ENCODE assay signal across 8 cellular contexts in genomic region chr19:5903502-5904301, GRCh38. TPM values are rescaled to one million over a fixed set of nuclear protein-coding genes. Genes with fewer than 3 reads are reported as not detected.
DNase-seq lines count a peak whose midpoint lies in the region; ATAC-seq and TF ChIP-seq lines count a peak whose summit lies in the region.

NDUFA11 (minus strand) TSS chr19:5903790; CDS start chr19:5903708, 82 bp downstream.

- H3K4me1 ChIP-seq in CD8-positive, alpha-beta T cell (ENCODE audit: insufficient read depth, low read length), result peaks cover 22% of the 10 kb centered on the region
- H3K4me1 ChIP-seq in effector memory CD4-positive, alpha-beta T cell (ENCODE audit: control insufficient read depth, insufficient read depth, low read length, poor library complexity, severe bottlenecking), result peaks cover 13% of the 10 kb centered on the region
- H3K4me1 ChIP-seq in mesenchymal stem cell (ENCODE audit: control insufficient read depth, insufficient read depth, low read depth, low read length), result peaks cover 24% of the 10 kb centered on the region

- H3K9ac ChIP-seq in mesenchymal stem cell (ENCODE audit: low read length), result peak within 1 kb of the TSS; percentile 100

- H3K4me3 Mint-ChIP-seq in CD8-positive, alpha-beta T cell, result peak within 1 kb of the TSS; percentile 90

- intact Hi-C loops in CD8-positive, alpha-beta T cell (cut with DNase I, micrococcal nuclease), result loop anchor here (1.0 to 5.0 kb wide), 9 partner anchors 59 to 559 kb away; partner anchors contain the start of genes RANBP3 (in 2 of the 2), RFX2 (in 2 of the 2), CATSPERD (in 1 of the 2) and CRB3 (in 1 of the 2)

- H3K27me3 Mint-ChIP-seq in CD8-positive, alpha-beta T cell (ENCODE audit: low read depth), result no peaks in the 10 kb centered on the region

- no peaks in the 10 kb centered on the region for H3K27me3 ChIP-seq in CD8-positive, alpha-beta T cell (ENCODE audit: insufficient read depth, low read length)
- no peaks in the 10 kb centered on the region for H3K27me3 ChIP-seq in effector memory CD4-positive, alpha-beta T cell (replicated peaks; ENCODE audit: control insufficient read depth, insufficient read depth, low read length, poor library complexity, severe bottlenecking)
- no peaks in the 10 kb centered on the region for H3K27me3 ChIP-seq in mesenchymal stem cell (ENCODE audit: control insufficient read depth in 1 of 2, insufficient read depth in 1 of 2, low read length in 2 of 2)

- POLR2A ChIA-PET in CD8-positive, alpha-beta T cell (lab: Charles Lee), result interaction anchor here (0.7 to 4.5 kb wide), 18 partner anchors 11 to 214 kb away, joined by 3 to 37 read pairs (median 6); partner anchors contain the start of genes CAPS, DUS3L, NRTN and RANBP3

- peak within 1 kb of the TSS; percentile 92 for H3K27ac ChIP-seq in CD8-positive, alpha-beta T cell (ENCODE audit: low read depth, low read length)
- peak within 1 kb of the TSS; percentile 81 for H3K27ac ChIP-seq in effector memory CD4-positive, alpha-beta T cell (ENCODE audit: insufficient read depth, low read length, poor library complexity, severe bottlenecking)
- H3K27ac ChIP-seq in mesenchymal stem cell (ENCODE audit: low read length, poor library complexity, severe bottlenecking), result peak within 1 kb of the TSS; percentile 91

- H4K8ac ChIP-seq in mesenchymal stem cell (ENCODE audit: low read length), result peak within 1 kb of the TSS; percentile 89

- peak within 1 kb of the TSS in 1 of 2 experiments; percentile 96 for H3K4ac ChIP-seq in mesenchymal stem cell (ENCODE audit: low read depth in 1 of 2, low read length in 2 of 2)

- peak; percentile 94 to 98 (median 97) for DNase-seq in CD8-positive, alpha-beta T cell
- peak; percentile 93 for DNase-seq in HT-29 (ENCODE audit: low spot score)
- DNase-seq in NK-92 treated with Interleukin-12 subunit alpha and Interleukin-12 subunit beta, amount 100 ng/mL, for 24 hours (lab: John Stamatoyannopoulos, UW), result peak; percentile 100
- DNase-seq in activated CD8-positive, alpha-beta memory T cell treated with anti-CD3 and anti-CD28 coated beads for 24 hours, result peak; percentile 99
- peak; percentile 94 to 96 (median 94) for DNase-seq in effector memory CD4-positive, alpha-beta T cell
- no peak for DNase-seq in mesenchymal stem cell
- DNase-seq in stimulated activated CD8-positive, alpha-beta memory T cell treated with anti-CD3 and anti-CD28 coated beads, Interleukin-15, amount 100 ng/mL, for 24 hours (ENCODE audit: low read depth), result peak; percentile 95

- peak; percentile 56 for ATAC-seq in CD8-positive, alpha-beta T cell
- ATAC-seq in GM21360 (IDR thresholded peaks at IDR 0.05; ENCODE audit: unreplicated experiment), result peak; percentile 25

- H3K4me1 Mint-ChIP-seq in CD8-positive, alpha-beta T cell (ENCODE audit: low read depth), result peaks cover 31% of the 10 kb centered on the region

- peak within 1 kb of the TSS; percentile 31 for H2BK15ac ChIP-seq in mesenchymal stem cell (ENCODE audit: low read depth, poor library complexity, severe bottlenecking)

- H3K14ac ChIP-seq in mesenchymal stem cell (ENCODE audit: low read length in 2 of 2), result peak within 1 kb of the TSS in 1 of 2 experiments; percentile 96

- peak within 1 kb of the TSS; percentile 93 for H3K4me3 ChIP-seq in CD8-positive, alpha-beta T cell (ENCODE audit: low read depth, low read length)
- peak within 1 kb of the TSS; percentile 79 for H3K4me3 ChIP-seq in effector memory CD4-positive, alpha-beta T cell (ENCODE audit: insufficient read depth, low read depth, low read length, poor library complexity, severe bottlenecking)
- peak within 1 kb of the TSS; percentile 98 to 100 for H3K4me3 ChIP-seq in mesenchymal stem cell (ENCODE audit: insufficient read depth in 1 of 2, low read depth in 1 of 2, low read length in 2 of 2)

- peaks cover 23% of the 10 kb centered on the region for H3K79me1 ChIP-seq in mesenchymal stem cell (replicated peaks; ENCODE audit: low read length, poor library complexity, severe bottlenecking)

- no peaks in the 10 kb centered on the region for H3K9me3 ChIP-seq in CD8-positive, alpha-beta T cell (ENCODE audit: low read length)
- no peaks in the 10 kb centered on the region for H3K9me3 ChIP-seq in effector memory CD4-positive, alpha-beta T cell (ENCODE audit: control insufficient read depth, low read length)
- no peaks in the 10 kb centered on the region for H3K9me3 ChIP-seq in mesenchymal stem cell (ENCODE audit: control insufficient read depth, low read length)

- H3K4me2 ChIP-seq in mesenchymal stem cell (ENCODE audit: low read length, poor library complexity, severe bottlenecking), result peak within 1 kb of the TSS; percentile 55

- CTCF ChIA-PET in CD8-positive, alpha-beta T cell (lab: Charles Lee), result interaction anchor here (0.7 to 3.5 kb wide), 7 partner anchors 11 to 121 kb away, joined by 3 to 13 read pairs (median 4); partner anchors contain the start of gene RANBP3

- H3K36me3 Mint-ChIP-seq in CD8-positive, alpha-beta T cell, result peaks cover 32% of the 10 kb centered on the region

- WGBS in mesenchymal stem cell, result under 1% methylated on average over 66 of the region's 66 CpGs

- H4K91ac ChIP-seq in mesenchymal stem cell (ENCODE audit: low read length), result peak within 1 kb of the TSS; percentile 88

- peak within 1 kb of the TSS in 1 of 2 experiments; percentile 98 for H3K23ac ChIP-seq in mesenchymal stem cell (ENCODE audit: low read length in 2 of 2)

- H3K27ac Mint-ChIP-seq in CD8-positive, alpha-beta T cell, result peak within 1 kb of the TSS; percentile 99

- H2BK12ac ChIP-seq in mesenchymal stem cell (ENCODE audit: low read length in 2 of 2), result no peak within 1 kb of the TSS

- peak within 1 kb of the TSS; percentile 83 for H2BK5ac ChIP-seq in mesenchymal stem cell (ENCODE audit: low read depth, low read length, poor library complexity, severe bottlenecking)

- H3K9me3 Mint-ChIP-seq in CD8-positive, alpha-beta T cell, result no peaks in the 10 kb centered on the region

- H2AFZ ChIP-seq in mesenchymal stem cell (ENCODE audit: low read depth, low read length), result peak within 1 kb of the TSS; percentile 72

- peak within 1 kb of the TSS; percentile 94 to 97 for H3K18ac ChIP-seq in mesenchymal stem cell (ENCODE audit: low read depth in 1 of 2, low read length in 2 of 2)

- H2AK5ac ChIP-seq in mesenchymal stem cell (ENCODE audit: low read length, severe bottlenecking), result peak within 1 kb of the TSS; percentile 49

- H3K36me3 ChIP-seq in CD8-positive, alpha-beta T cell (ENCODE audit: insufficient read depth, low read length), result peaks cover 5% of the 10 kb centered on the region
- no peaks in the 10 kb centered on the region for H3K36me3 ChIP-seq in effector memory CD4-positive, alpha-beta T cell (ENCODE audit: control insufficient read depth, insufficient read depth, low read length)
- peaks cover 16 to 18% of the 10 kb centered on the region in 2 experiments for H3K36me3 ChIP-seq in mesenchymal stem cell (ENCODE audit: control insufficient read depth in 1 of 2, insufficient read depth in 2 of 2, low read depth in 1 of 2, low read length in 2 of 2)

- peak within 1 kb of the TSS; percentile 65 for H2BK120ac ChIP-seq in mesenchymal stem cell (ENCODE audit: low read depth, low read length)

- no peak for TF ChIP-seq CTCF in CD8-positive, alpha-beta T cell (IDR thresholded peaks at IDR 0.05)

RNA-seq across cellular contexts. Expression of gene NDUFA11, which starts in this region (rescaled TPM):
- total RNA-seq in CD8-positive, alpha-beta T cell, result 100 to 1,000 TPM in 1 of 2 experiments, 10 to 100 TPM in 1; 86.6 to 103 TPM
- 265 and 313 TPM in 2 replicates for total RNA-seq in HT-29 (2014; rRNA removed; shearing (Covaris generic))
- polyA plus RNA-seq in mesenchymal stem cell (2013, experiment 1 of 2), result 338 TPM
- 347 TPM for polyA plus RNA-seq in mesenchymal stem cell (2013, experiment 2 of 2)
